Comparison of ENCODE assay signal across 10 cellular contexts in the genomic region with DNA sequence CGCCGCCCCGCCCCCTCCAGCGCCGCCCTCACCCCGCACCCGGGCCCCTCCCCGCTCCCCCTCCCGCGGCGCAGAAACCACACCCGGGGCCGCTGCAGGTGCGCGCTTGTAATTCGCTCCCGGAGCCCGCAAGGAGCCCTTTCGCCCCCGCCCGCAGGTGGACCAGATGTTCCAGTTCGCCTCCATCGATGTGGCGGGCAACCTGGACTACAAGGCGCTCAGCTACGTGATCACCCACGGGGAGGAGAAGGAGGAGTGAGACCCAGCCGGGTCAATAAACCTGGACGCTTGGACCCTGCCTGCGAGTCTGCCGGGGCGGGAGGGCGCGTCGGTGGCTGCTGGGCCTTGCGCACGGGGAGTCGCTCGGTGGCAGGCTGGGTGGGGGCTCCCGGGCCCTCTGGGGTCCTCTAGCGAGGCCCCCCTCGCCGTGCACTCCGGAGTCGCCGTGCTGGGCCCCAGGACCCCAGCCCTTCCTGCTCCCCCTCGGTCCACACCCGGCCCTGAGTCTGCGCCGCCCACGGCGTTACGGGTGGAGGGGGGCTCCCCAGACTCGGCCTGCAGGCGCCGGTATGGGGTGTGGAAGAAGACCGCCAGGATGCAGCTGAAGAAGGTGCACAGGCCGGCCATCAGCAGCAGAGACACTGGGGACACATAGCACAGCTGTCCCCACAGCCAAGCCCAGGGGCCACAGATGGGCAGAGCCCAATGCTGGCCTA. TPM values are rescaled to one million over a fixed set of nuclear protein-coding genes. Genes with fewer than 3 reads are reported as not detected.
DNase-seq lines count a peak whose midpoint lies in the region; ATAC-seq, FAIRE-seq and TF ChIP-seq lines count a peak whose summit lies in the region.
"Had no signal": no experiment of that assay in that cellular context is flagged by ENCODE, and none has a peak within 500 bp of the region (broad histone marks: within the 10 kb centered on the region; RNA-seq: fewer than 3 reads in every experiment).

No MANE protein-coding gene starts in this region.

- H3K9ac ChIP-seq in keratinocyte (ENCODE audit: control insufficient read depth, extremely low read depth, insufficient read depth, low read length) = no peak overlapping the region

- no peak overlapping the region for H2AFZ ChIP-seq in keratinocyte (ENCODE audit: control insufficient read depth, low read length)

- no peaks in the 10 kb centered on the region for H3K9me3 ChIP-seq in keratinocyte (ENCODE audit: control insufficient read depth, low read depth, low read length)

- dilution Hi-C loops in keratinocyte (cut with MboI; ENCODE audit: extremely low pct_ligation_motif_present, low sequenced_read_pairs) = no loop called here

- H3K79me2 ChIP-seq in keratinocyte (ENCODE audit: control insufficient read depth, insufficient read depth, low read length) = no peaks in the 10 kb centered on the region

- peaks cover 12% of the 10 kb centered on the region for H3K27me3 ChIP-seq in keratinocyte (ENCODE audit: control insufficient read depth, extremely low read depth, insufficient read depth, low read length)

- peak overlapping the region; percentile 48 for H3K4me2 ChIP-seq in keratinocyte (ENCODE audit: control insufficient read depth, extremely low read depth, insufficient read depth, low read depth, low read length)

- TF ChIP-seq CTCF in AG04449 (IDR thresholded peaks at IDR 0.05; ENCODE audit: insufficient read depth, low read length, missing control alignments) (no peak), GM10248 (IDR thresholded peaks at IDR 0.05; ENCODE audit: control extremely low read depth, extremely low read depth, low read depth, missing control alignments) (no peak), keratinocyte (optimal IDR thresholded peaks at IDR 0.05 in 1 of 3, IDR thresholded peaks at IDR 0.05 in 1 of 3, conservative IDR thresholded peaks at IDR 0.05 in 1 of 3; ENCODE audit: extremely low read depth in 1 of 3, insufficient read depth in 2 of 3, low read length in 3 of 3) (no peak)

- no peak overlapping the region for H3K27ac ChIP-seq in keratinocyte (ENCODE audit: control insufficient read depth, insufficient read depth, low read length)
- H3K27ac ChIP-seq: HL-60 had no signal

- FAIRE-seq in keratinocyte (lab: Jason Lieb, UNC) = no peak
- FAIRE-seq: GM12878 had no signal

- no peaks in the 10 kb centered on the region for H3K9me1 ChIP-seq in keratinocyte (ENCODE audit: control insufficient read depth, extremely low read depth, insufficient read depth, low read length)

- POLR2A ChIA-PET in AG04449 (lab: Yijun Ruan, JAX) (no interaction called here), GM10248 (lab: Yijun Ruan, JAX) (no interaction called here)

- H3K4me1 ChIP-seq in keratinocyte (ENCODE audit: control insufficient read depth, extremely low read depth, insufficient read depth, low read length) = peaks cover 14% of the 10 kb centered on the region

- DNase-seq in AG04449 (ENCODE audit: low read depth, low spot score) (no peak), GM10248 (ENCODE audit: extremely low spot score) (peak; percentile 73), SHP77 (lab: John Stamatoyannopoulos, UW) (peak; percentile 21 to 45), keratinocyte (ENCODE audit: low read depth, low spot score) (no peak), RKO (ENCODE audit: low spot score) (no peak)
- no peak for DNase-seq in activated CD4-positive, alpha-beta T cell treated with anti-CD3 and anti-CD28 coated beads for 1 hour

- ATAC-seq in GM19395 (IDR thresholded peaks at IDR 0.05; ENCODE audit: unreplicated experiment) (no peak), HG02759 (IDR thresholded peaks at IDR 0.05; ENCODE audit: unreplicated experiment) (no peak)

- H3K4me3 ChIP-seq in AG04449 (ENCODE audit: low read depth, low read length) (peak overlapping the region; percentile 6; the same call in 1 of the 2 replicates), keratinocyte (ENCODE audit: control insufficient read depth in 2 of 3, extremely low read depth in 1 of 3, insufficient read depth in 2 of 3, low read depth in 1 of 3, low read length in 3 of 3) (no peak overlapping the region)

- CTCF ChIA-PET in AG04449 (lab: Yijun Ruan, JAX) (no interaction called here), GM10248 (lab: Yijun Ruan, JAX) (interaction anchor here (1.2 kb wide), 1 partner anchor 59 kb away, joined by 4 read pairs; no protein-coding TSS in a partner anchor)

- H3K36me3 ChIP-seq in keratinocyte (ENCODE audit: control insufficient read depth in 2 of 2, extremely low read depth in 1 of 2, insufficient read depth in 2 of 2, low read length in 2 of 2) = no peaks in the 10 kb centered on the region

- peaks cover 4% of the 10 kb centered on the region for H4K20me1 ChIP-seq in keratinocyte (ENCODE audit: control insufficient read depth, extremely low read depth, insufficient read depth, low read length)

RNA-seq across cellular contexts. Expression of a gene that starts 7.1 kb away (rescaled TPM):
- 0.04 to 0.09 TPM in 2 of 3 replicates, not detected in the other for polyA plus RNA-seq in keratinocyte
- polyA plus RNA-seq in keratinocyte (2011; ENCODE audit: low read depth) = 1.4 TPM
- not detected in 2 replicates for polyA plus RNA-seq in keratinocyte (2011; cell fraction: cytosol; rRNA removed)
- 0.09 TPM in 1 of 2 replicates, not detected in the other for polyA plus RNA-seq in keratinocyte (2011; cell fraction: nucleus; rRNA removed)
- 1.0 TPM in 1 of 2 replicates, not detected in the other for polyA plus RNA-seq in keratinocyte (2012; ENCODE audit: low replicate concordance)
- not detected in 3 replicates for polyA minus RNA-seq in keratinocyte
- polyA minus RNA-seq in keratinocyte (2011; cell fraction: cytosol; rRNA and poly(A)+ RNA removed) = not detected
- polyA minus RNA-seq in keratinocyte (2011; cell fraction: nucleus; rRNA and poly(A)+ RNA removed) = not detected in 2 replicates

RNA-seq across cellular contexts. Expression of a gene that starts 7.6 kb away (rescaled TPM):
- polyA plus RNA-seq in keratinocyte = 6.4 to 12.5 TPM (median 8.0 TPM) in 3 replicates
- polyA plus RNA-seq in keratinocyte (2011; ENCODE audit: low read depth) = 5.7 TPM
- polyA plus RNA-seq in keratinocyte (2011; cell fraction: cytosol; rRNA removed) = 6.8 and 10.3 TPM in 2 replicates
- polyA plus RNA-seq in keratinocyte (2011; cell fraction: nucleus; rRNA removed) = 18.3 and 25.5 TPM in 2 replicates
- 6.6 and 8.3 TPM in 2 replicates for polyA plus RNA-seq in keratinocyte (2012; ENCODE audit: low replicate concordance)
- polyA minus RNA-seq in keratinocyte = 3.6 to 7.9 TPM (median 3.9 TPM) in 3 replicates
- not detected for polyA minus RNA-seq in keratinocyte (2011; cell fraction: cytosol; rRNA and poly(A)+ RNA removed)
- polyA minus RNA-seq in keratinocyte (2011; cell fraction: nucleus; rRNA and poly(A)+ RNA removed) = 5.9 and 9.0 TPM in 2 replicates

RNA-seq across cellular contexts. Expression of a gene that starts 7.8 kb away (rescaled TPM):
- polyA plus RNA-seq in keratinocyte = 438 to 506 TPM (median 498 TPM) in 3 replicates
- polyA plus RNA-seq in keratinocyte (2011; ENCODE audit: low read depth) = 767 TPM
- 470 and 607 TPM in 2 replicates for polyA plus RNA-seq in keratinocyte (2011; cell fraction: cytosol; rRNA removed)
- 159 and 184 TPM in 2 replicates for polyA plus RNA-seq in keratinocyte (2011; cell fraction: nucleus; rRNA removed)
- 1,121 and 1,143 TPM in 2 replicates for polyA plus RNA-seq in keratinocyte (2012; ENCODE audit: low replicate concordance)
- 91.8 to 178 TPM (median 141 TPM) in 3 replicates for polyA minus RNA-seq in keratinocyte
- 241 TPM for polyA minus RNA-seq in keratinocyte (2011; cell fraction: cytosol; rRNA and poly(A)+ RNA removed)
- polyA minus RNA-seq in keratinocyte (2011; cell fraction: nucleus; rRNA and poly(A)+ RNA removed) = 12.8 and 13.9 TPM in 2 replicates

RNA-seq across cellular contexts. Expression of a gene that starts 23.7 kb away (rescaled TPM):
- 40.1 to 58.8 TPM (median 42.0 TPM) in 3 replicates for polyA plus RNA-seq in keratinocyte
- 29.2 TPM for polyA plus RNA-seq in keratinocyte (2011; ENCODE audit: low read depth)
- polyA plus RNA-seq in keratinocyte (2011; cell fraction: cytosol; rRNA removed) = 25.1 and 40.5 TPM in 2 replicates
- 95.0 and 116 TPM in 2 replicates for polyA plus RNA-seq in keratinocyte (2011; cell fraction: nucleus; rRNA removed)
- polyA plus RNA-seq in keratinocyte (2012; ENCODE audit: low replicate concordance) = 35.2 and 39.7 TPM in 2 replicates
- polyA minus RNA-seq in keratinocyte = 51.3 to 108 TPM (median 53.1 TPM) in 3 replicates
- 54.3 TPM for polyA minus RNA-seq in keratinocyte (2011; cell fraction: cytosol; rRNA and poly(A)+ RNA removed)
- 38.6 and 43.2 TPM in 2 replicates for polyA minus RNA-seq in keratinocyte (2011; cell fraction: nucleus; rRNA and poly(A)+ RNA removed)

RNA-seq across cellular contexts. Expression of a gene that starts 56.5 kb away (rescaled TPM):
- polyA plus RNA-seq in keratinocyte = 0.08 to 0.09 TPM in 2 of 3 replicates, not detected in the other
- not detected for polyA plus RNA-seq in keratinocyte (2011; ENCODE audit: low read depth)
- 0.09 and 0.17 TPM in 2 replicates for polyA plus RNA-seq in keratinocyte (2011; cell fraction: cytosol; rRNA removed)
- polyA plus RNA-seq in keratinocyte (2011; cell fraction: nucleus; rRNA removed) = 0.04 TPM in 1 of 2 replicates, not detected in the other
- polyA plus RNA-seq in keratinocyte (2012; ENCODE audit: low replicate concordance) = not detected in 2 replicates
- not detected in 3 replicates for polyA minus RNA-seq in keratinocyte
- not detected for polyA minus RNA-seq in keratinocyte (2011; cell fraction: cytosol; rRNA and poly(A)+ RNA removed)
- not detected in 2 replicates for polyA minus RNA-seq in keratinocyte (2011; cell fraction: nucleus; rRNA and poly(A)+ RNA removed)

Comparison
In these comparisons a context has a peak if more than half of its experiments do, and no peak if none do; other contexts are left out.
1. DNase-seq: peak in GM10248 (single experiment) and SHP77 (2 of 2); none in AG04449 (single experiment), keratinocyte (single experiment), RKO (single experiment) and activated CD4-positive, alpha-beta T cell treated with anti-CD3 and anti-CD28 coated beads for 1 hour (single experiment).